Comparison of ENCODE assay signal across 10 cellular contexts in the genomic region with DNA sequence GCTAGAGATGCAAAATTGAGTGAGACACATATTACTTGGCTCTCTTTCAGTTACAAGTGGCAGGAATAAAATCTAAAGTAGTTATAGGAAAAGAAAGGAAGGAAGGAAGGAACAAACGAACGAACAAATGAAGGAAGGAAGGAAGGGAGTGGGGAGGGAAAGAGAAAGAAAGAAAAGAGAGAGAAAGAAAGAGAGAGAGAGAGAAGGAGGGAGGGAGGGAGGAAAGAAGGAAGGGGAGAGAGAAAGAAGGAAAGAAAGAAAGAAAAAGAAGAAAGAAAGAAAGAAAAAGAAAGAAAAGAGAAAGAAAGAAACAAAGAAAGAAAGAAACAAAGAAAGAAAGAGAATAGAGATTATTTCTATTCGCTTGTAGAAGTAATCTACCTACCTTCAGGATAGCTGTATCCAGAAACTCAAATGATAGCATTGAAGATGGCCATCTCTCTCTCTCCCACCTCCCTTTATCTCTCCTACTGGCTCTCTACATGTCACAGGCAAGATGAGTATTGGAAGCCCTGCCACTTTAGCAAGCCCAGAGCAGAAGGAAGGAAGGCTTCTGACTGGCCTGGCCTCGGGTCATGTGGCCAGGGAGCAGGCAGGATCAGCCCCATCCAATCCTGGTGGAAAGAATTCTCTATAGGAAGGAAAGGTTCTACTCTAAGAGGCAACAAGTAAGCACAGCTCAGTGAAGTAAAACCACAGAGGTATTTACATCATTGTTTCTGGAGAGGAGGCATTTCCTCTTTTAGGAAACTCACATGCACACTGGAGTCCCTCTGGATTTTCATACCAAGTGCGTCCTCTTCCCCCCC.
A peak's percentile ranks its signal among the peaks of the same experiment; 100 is the strongest.
DNase-seq lines count a peak whose midpoint lies in the region; ATAC-seq, FAIRE-seq and TF ChIP-seq lines count a peak whose summit lies in the region.
"Had no signal": no experiment of that assay in that cellular context is flagged by ENCODE, and none has a peak within 500 bp of the region (broad histone marks: within the 10 kb centered on the region; RNA-seq: fewer than 3 reads in every experiment).

No MANE protein-coding gene starts in this region.

- H3K27ac ChIP-seq in HL-60 (replicated peaks) = 0 out of 2 replicates have a peak overlapping the region, but pooled peaks have one; percentile 9
- no peak overlapping the region for H3K27ac ChIP-seq in astrocyte (ENCODE audit: low read depth, low read length)
- H3K27ac ChIP-seq in WERI-Rb-1 = no peak overlapping the region
- no peak overlapping the region for H3K27ac ChIP-seq in effector memory CD4-positive, alpha-beta T cell (ENCODE audit: insufficient read depth, low read length, poor library complexity, severe bottlenecking)

- H3K79me2 ChIP-seq in astrocyte (ENCODE audit: insufficient read depth, low read length) = no peaks in the 10 kb centered on the region

- H3K27me3 Mint-ChIP-seq in astrocyte (ENCODE audit: low read depth, unreplicated experiment) = peaks cover 7% of the 10 kb centered on the region

- no peaks in the 10 kb centered on the region for H3K9me3 ChIP-seq in astrocyte (ENCODE audit: insufficient read depth, low read depth, low read length)
- H3K9me3 ChIP-seq in mucosa of descending colon = no peaks in the 10 kb centered on the region
- peaks cover 11% of the 10 kb centered on the region for H3K9me3 ChIP-seq in WERI-Rb-1 (ENCODE audit: severe bottlenecking)
- no peaks in the 10 kb centered on the region for H3K9me3 ChIP-seq in effector memory CD4-positive, alpha-beta T cell (ENCODE audit: control insufficient read depth, low read length)

- TF ChIP-seq CTCF in HL-60 (IDR thresholded peaks at IDR 0.05; ENCODE audit: insufficient read depth, low read length) (no peak), astrocyte (IDR thresholded peaks at IDR 0.05; ENCODE audit: insufficient read depth, low read depth, low read length) (no peak), mucosa of descending colon (IDR thresholded peaks at IDR 0.05) (no peak), WERI-Rb-1 (IDR thresholded peaks at IDR 0.05; ENCODE audit: low read depth, low read length) (no peak)

- no peaks in the 10 kb centered on the region for H4K20me1 ChIP-seq in astrocyte (ENCODE audit: insufficient read depth, low read length)

- H3K4me2 ChIP-seq in astrocyte (ENCODE audit: low read length) = peak overlapping the region; percentile 68

- H3K36me3 Mint-ChIP-seq in astrocyte (ENCODE audit: low read depth, unreplicated experiment) = no peaks in the 10 kb centered on the region

- ATAC-seq in mucosa of descending colon (peak; percentile 41), HG02588 (IDR thresholded peaks at IDR 0.05; ENCODE audit: unreplicated experiment) (no peak)
- ATAC-seq: activated CD8-positive, alpha-beta T cell treated with anti-CD3 and anti-CD28 coated beads for 36 hours had no signal

- H3K4me1 Mint-ChIP-seq in astrocyte (ENCODE audit: low read depth, unreplicated experiment) = peaks cover 24% of the 10 kb centered on the region

- FAIRE-seq in astrocyte (lab: Jason Lieb, UNC) = no peak
- FAIRE-seq: frontal cortex had no signal

- H3K4me1 ChIP-seq in astrocyte (ENCODE audit: insufficient read depth, low read length) (peaks cover 17% of the 10 kb centered on the region), mucosa of descending colon (ENCODE audit: low read depth) (peaks cover 7% of the 10 kb centered on the region)
- no peaks in the 10 kb centered on the region for H3K4me1 ChIP-seq in effector memory CD4-positive, alpha-beta T cell (ENCODE audit: control insufficient read depth, insufficient read depth, low read length, poor library complexity, severe bottlenecking)

- H3K9me3 Mint-ChIP-seq in astrocyte (ENCODE audit: unreplicated experiment) = peaks cover 10% of the 10 kb centered on the region
- H3K9me3 Mint-ChIP-seq: activated CD8-positive, alpha-beta T cell treated with anti-CD3 and anti-CD28 coated beads for 36 hours had no signal

- no peak overlapping the region for H3K9ac ChIP-seq in astrocyte (ENCODE audit: low read length)

- intact Hi-C loops in mucosa of descending colon (cut with DNase I, micrococcal nuclease) = loop anchor here in 1 of 2 donors (10.0 kb wide), 1 partner anchor 233 kb away; a partner anchor contains a TSS

- H3K4me3 ChIP-seq in HL-60 (replicated peaks; ENCODE audit: insufficient read depth, low read length) (peak overlapping the region; percentile 7; the same call in 1 of the 2 replicates), astrocyte (ENCODE audit: insufficient read depth, low read depth, low read length) (no peak overlapping the region), mucosa of descending colon (no peak overlapping the region), WERI-Rb-1 (ENCODE audit: low read depth, low read length) (no peak overlapping the region)
- H3K4me3 ChIP-seq in effector memory CD4-positive, alpha-beta T cell (ENCODE audit: insufficient read depth, low read depth, low read length, poor library complexity, severe bottlenecking) = no peak overlapping the region

- H2AFZ ChIP-seq in astrocyte (ENCODE audit: low read depth, low read length) = no peak overlapping the region

- H3K36me3 ChIP-seq in astrocyte (ENCODE audit: insufficient read depth, low read length) (no peaks in the 10 kb centered on the region), mucosa of descending colon (ENCODE audit: low read depth) (no peaks in the 10 kb centered on the region), WERI-Rb-1 (no peaks in the 10 kb centered on the region)
- H3K36me3 ChIP-seq in effector memory CD4-positive, alpha-beta T cell (ENCODE audit: control insufficient read depth, insufficient read depth, low read length) = no peaks in the 10 kb centered on the region

- no peak overlapping the region for H3K4me3 Mint-ChIP-seq in astrocyte (ENCODE audit: unreplicated experiment)
- H3K4me3 Mint-ChIP-seq: activated CD8-positive, alpha-beta T cell treated with anti-CD3 and anti-CD28 coated beads for 36 hours had no signal

- H3K27ac Mint-ChIP-seq in astrocyte (ENCODE audit: unreplicated experiment) = peak overlapping the region; percentile 4
- H3K27ac Mint-ChIP-seq: activated CD8-positive, alpha-beta T cell treated with anti-CD3 and anti-CD28 coated beads for 36 hours had no signal

- peak; percentile 42 for DNase-seq in Caki2 (ENCODE audit: low read depth)
- no peak for DNase-seq in HL-60 (ENCODE audit: low read depth in 1 of 2, low spot score in 1 of 2)
- peak; percentile 96 for DNase-seq in astrocyte (ENCODE audit: low read depth)
- no peak for DNase-seq in mucosa of descending colon
- DNase-seq in WERI-Rb-1 = no peak
- DNase-seq in medulla oblongata (ENCODE audit: extremely low spot score) = no peak
- DNase-seq in effector memory CD4-positive, alpha-beta T cell = no peak
- DNase-seq: activated CD8-positive, alpha-beta T cell treated with anti-CD3 and anti-CD28 coated beads for 36 hours had no signal

- in situ Hi-C loops in Caki2 (cut with HindIII; ENCODE audit: low pct_unique_long_range_greater_than_20kb, low sequenced_read_pairs) = no loop called here

- H3K27me3 ChIP-seq in HL-60 (ENCODE audit: insufficient read depth, poor library complexity, severe bottlenecking) = no peaks in the 10 kb centered on the region
- no peaks in the 10 kb centered on the region for H3K27me3 ChIP-seq in astrocyte (ENCODE audit: insufficient read depth, low read length)
- no peaks in the 10 kb centered on the region for H3K27me3 ChIP-seq in WERI-Rb-1 (ENCODE audit: insufficient read depth, low read depth, severe bottlenecking)
- no peaks in the 10 kb centered on the region for H3K27me3 ChIP-seq in effector memory CD4-positive, alpha-beta T cell (replicated peaks; ENCODE audit: control insufficient read depth, insufficient read depth, low read length, poor library complexity, severe bottlenecking)

Comparison
In these comparisons a context has a peak if more than half of its experiments do, and no peak if none do; other contexts are left out.
1. DNase-seq: peak in Caki2 (single experiment) and astrocyte (single experiment); none in HL-60 (0 of 2), mucosa of descending colon (0 of 3), WERI-Rb-1 (single experiment), medulla oblongata (single experiment) and effector memory CD4-positive, alpha-beta T cell (0 of 3).